Comparison of ENCODE assay signal across 1 cellular context in the genomic region with DNA sequence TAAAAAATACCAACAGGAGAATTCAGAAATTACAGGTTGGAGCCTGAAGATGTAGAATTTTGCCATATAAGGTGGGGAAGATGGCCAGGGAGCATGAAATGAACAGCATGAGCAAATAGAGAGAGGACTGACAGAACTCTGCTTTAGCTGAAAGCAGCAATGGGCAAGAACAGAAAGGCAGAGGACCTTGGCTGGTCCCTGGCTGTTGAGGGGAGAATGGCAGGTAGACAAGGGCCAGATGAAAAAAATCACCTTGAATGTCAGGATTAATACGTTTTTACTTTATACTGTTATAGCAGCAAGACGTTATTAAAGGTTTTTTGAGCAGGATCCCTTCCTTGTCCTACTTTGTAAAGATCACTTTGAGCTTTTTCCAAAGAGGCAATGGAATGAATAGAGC.
TF ChIP-seq lines count a peak whose summit lies in the region.

No MANE protein-coding gene starts in this region.

TF ChIP-seq in GM23338, 12 proteins besides CTCF, POLR2A, EP300 and RAD21:
- TF ChIP-seq, protein P1, sequence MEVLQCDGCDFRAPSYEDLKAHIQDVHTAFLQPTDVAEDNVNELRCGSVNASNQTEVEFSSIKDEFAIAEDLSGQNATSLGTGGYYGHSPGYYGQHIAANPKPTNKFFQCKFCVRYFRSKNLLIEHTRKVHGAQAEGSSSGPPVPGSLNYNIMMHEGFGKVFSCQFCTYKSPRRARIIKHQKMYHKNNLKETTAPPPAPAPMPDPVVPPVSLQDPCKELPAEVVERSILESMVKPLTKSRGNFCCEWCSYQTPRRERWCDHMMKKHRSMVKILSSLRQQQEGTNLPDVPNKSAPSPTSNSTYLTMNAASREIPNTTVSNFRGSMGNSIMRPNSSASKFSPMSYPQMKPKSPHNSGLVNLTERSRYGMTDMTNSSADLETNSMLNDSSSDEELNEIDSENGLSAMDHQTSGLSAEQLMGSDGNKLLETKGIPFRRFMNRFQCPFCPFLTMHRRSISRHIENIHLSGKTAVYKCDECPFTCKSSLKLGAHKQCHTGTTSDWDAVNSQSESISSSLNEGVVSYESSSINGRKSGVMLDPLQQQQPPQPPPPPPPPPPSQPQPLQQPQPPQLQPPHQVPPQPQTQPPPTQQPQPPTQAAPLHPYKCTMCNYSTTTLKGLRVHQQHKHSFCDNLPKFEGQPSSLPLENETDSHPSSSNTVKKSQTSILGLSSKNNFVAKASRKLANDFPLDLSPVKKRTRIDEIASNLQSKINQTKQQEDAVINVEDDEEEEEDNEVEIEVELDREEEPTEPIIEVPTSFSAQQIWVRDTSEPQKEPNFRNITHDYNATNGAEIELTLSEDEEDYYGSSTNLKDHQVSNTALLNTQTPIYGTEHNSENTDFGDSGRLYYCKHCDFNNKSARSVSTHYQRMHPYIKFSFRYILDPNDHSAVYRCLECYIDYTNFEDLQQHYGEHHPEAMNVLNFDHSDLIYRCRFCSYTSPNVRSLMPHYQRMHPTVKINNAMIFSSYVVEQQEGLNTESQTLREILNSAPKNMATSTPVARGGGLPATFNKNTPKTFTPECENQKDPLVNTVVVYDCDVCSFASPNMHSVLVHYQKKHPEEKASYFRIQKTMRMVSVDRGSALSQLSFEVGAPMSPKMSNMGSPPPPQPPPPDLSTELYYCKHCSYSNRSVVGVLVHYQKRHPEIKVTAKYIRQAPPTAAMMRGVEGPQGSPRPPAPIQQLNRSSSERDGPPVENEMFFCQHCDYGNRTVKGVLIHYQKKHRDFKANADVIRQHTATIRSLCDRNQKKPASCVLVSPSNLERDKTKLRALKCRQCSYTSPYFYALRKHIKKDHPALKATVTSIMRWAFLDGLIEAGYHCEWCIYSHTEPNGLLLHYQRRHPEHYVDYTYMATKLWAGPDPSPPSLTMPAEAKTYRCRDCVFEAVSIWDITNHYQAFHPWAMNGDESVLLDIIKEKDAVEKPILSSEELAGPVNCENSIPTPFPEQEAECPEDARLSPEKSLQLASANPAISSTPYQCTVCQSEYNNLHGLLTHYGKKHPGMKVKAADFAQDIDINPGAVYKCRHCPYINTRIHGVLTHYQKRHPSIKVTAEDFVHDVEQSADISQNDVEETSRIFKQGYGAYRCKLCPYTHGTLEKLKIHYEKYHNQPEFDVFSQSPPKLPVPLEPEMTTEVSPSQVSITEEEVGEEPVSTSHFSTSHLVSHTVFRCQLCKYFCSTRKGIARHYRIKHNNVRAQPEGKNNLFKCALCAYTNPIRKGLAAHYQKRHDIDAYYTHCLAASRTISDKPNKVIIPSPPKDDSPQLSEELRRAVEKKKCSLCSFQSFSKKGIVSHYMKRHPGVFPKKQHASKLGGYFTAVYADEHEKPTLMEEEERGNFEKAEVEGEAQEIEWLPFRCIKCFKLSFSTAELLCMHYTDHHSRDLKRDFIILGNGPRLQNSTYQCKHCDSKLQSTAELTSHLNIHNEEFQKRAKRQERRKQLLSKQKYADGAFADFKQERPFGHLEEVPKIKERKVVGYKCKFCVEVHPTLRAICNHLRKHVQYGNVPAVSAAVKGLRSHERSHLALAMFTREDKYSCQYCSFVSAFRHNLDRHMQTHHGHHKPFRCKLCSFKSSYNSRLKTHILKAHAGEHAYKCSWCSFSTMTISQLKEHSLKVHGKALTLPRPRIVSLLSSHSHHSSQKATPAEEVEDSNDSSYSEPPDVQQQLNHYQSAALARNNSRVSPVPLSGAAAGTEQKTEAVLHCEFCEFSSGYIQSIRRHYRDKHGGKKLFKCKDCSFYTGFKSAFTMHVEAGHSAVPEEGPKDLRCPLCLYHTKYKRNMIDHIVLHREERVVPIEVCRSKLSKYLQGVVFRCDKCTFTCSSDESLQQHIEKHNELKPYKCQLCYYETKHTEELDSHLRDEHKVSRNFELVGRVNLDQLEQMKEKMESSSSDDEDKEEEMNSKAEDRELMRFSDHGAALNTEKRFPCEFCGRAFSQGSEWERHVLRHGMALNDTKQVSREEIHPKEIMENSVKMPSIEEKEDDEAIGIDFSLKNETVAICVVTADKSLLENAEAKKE (CRISPR knock-in tag; IDR thresholded peaks at IDR 0.05), result no peak
- TF ChIP-seq JUNB (IDR thresholded peaks at IDR 0.05; ENCODE audit: unreplicated experiment), result no peak
